Comparison of ENCODE assay signal across 8 cellular contexts in the genomic region with DNA sequence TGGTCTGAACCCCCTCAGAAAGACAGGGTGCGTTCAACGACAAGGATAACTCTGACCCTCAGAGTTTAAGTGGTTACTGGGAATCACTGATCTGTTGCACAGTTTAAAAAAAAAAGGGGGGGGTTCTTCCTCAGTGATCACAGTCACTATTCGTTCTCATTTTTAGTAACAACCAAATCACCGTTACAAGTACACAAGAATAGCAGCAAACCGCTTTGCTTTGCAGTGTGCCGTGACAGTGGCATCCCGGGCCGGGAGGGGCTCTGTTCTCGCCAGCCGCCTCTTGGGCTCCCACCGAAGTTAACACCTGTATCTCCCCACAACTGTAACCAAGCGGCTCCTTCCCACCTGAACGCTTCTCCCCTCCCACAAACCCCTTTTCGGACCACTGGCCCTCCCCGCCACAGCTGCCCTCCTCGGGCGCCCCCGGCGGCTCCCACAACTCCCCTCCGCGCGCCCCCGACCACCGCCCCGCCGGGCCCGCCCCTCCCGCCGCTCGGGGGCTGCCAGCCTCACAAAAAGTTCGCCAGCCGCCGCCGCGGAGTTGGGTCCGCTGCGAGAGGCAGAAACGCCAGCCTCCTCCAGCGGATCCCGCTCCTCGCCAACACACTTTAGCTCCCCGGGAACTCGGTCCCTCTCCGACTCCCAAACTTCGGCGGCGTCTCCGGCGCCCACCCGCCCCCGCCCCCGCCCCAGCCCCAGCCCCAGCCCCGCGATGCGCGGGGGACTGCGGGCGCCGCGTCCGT. TPM values are rescaled to one million over a fixed set of nuclear protein-coding genes. Genes with fewer than 3 reads are reported as not detected.
A peak's percentile ranks its signal among the peaks of the same experiment; 100 is the strongest.
DNase-seq lines count a peak whose midpoint lies in the region; ATAC-seq and TF ChIP-seq lines count a peak whose summit lies in the region.

No MANE protein-coding gene starts in this region.

- H3K9me3 Mint-ChIP-seq in memory B cell, result no peaks in the 10 kb centered on the region

- peak overlapping the region; percentile 94 for H3K4me3 Mint-ChIP-seq in memory B cell

- H3K36me3 Mint-ChIP-seq in memory B cell, result no peaks in the 10 kb centered on the region

- H4K20me1 ChIP-seq in DND-41 (ENCODE audit: insufficient read depth, low read length), result peaks cover 33% of the 10 kb centered on the region; the same call in 1 of the 2 replicates

- TF ChIP-seq CTCF in DND-41 (IDR thresholded peaks at IDR 0.05; ENCODE audit: borderline replicate concordance, extremely low read depth, low read length, poor library complexity, severe bottlenecking) (no peak), colonic mucosa (IDR thresholded peaks at IDR 0.05) (no peak)

- H3K9ac ChIP-seq in DND-41 (ENCODE audit: low read depth, low read length), result peak overlapping the region; percentile 74
- peak overlapping the region; percentile 37 to 38 for H3K9ac ChIP-seq in colonic mucosa (ENCODE audit: low read depth in 2 of 2, low read length in 2 of 2)

- H3K9me3 ChIP-seq in DND-41 (ENCODE audit: insufficient read depth, low read length, severe bottlenecking) (no peaks in the 10 kb centered on the region), colonic mucosa (no peaks in the 10 kb centered on the region)

- H3K36me3 ChIP-seq in DND-41 (ENCODE audit: insufficient read depth, low read length) (peaks cover 7% of the 10 kb centered on the region; the same call in 1 of the 2 replicates), colonic mucosa (no peaks in the 10 kb centered on the region)

- H3K27me3 ChIP-seq in DND-41 (ENCODE audit: insufficient read depth, low read length, poor library complexity), result no peaks in the 10 kb centered on the region
- no peaks in the 10 kb centered on the region for H3K27me3 ChIP-seq in colonic mucosa

- H3K4me1 Mint-ChIP-seq in memory B cell, result peaks cover 16% of the 10 kb centered on the region

- peaks cover 62% of the 10 kb centered on the region for H3K79me2 ChIP-seq in DND-41 (ENCODE audit: insufficient read depth, low read length)

- H2AFZ ChIP-seq in DND-41 (ENCODE audit: low read depth, low read length), result no peak overlapping the region

- ATAC-seq in DND-41 (ENCODE audit: insufficient read depth, low read depth) (peak; percentile 48), GM19467 (IDR thresholded peaks at IDR 0.05; ENCODE audit: unreplicated experiment) (peak; percentile 38), HG03575 (IDR thresholded peaks at IDR 0.05; ENCODE audit: extremely low read depth, insufficient number of reproducible peaks, low FRiP score, unreplicated experiment) (peak; percentile 36), memory B cell (ENCODE audit: low read depth) (peak; percentile 40)

- peak overlapping the region; percentile 69 to 76 for H3K4me3 ChIP-seq in DND-41 (ENCODE audit: low read depth in 1 of 2, low read length in 2 of 2)
- H3K4me3 ChIP-seq in colonic mucosa, result peak overlapping the region; percentile 64

- intact Hi-C loops in colonic mucosa (cut with DNase I), result loop anchor here (2.0 to 10.0 kb wide), 3 partner anchors 37 to 415 kb away; no protein-coding TSS in a partner anchor

- H3K27ac Mint-ChIP-seq in memory B cell, result peak overlapping the region; percentile 90

- H3K4me2 ChIP-seq in DND-41 (ENCODE audit: insufficient read depth, low read length), result peak overlapping the region; percentile 75

- peak overlapping the region; percentile 82 for H3K27ac ChIP-seq in DND-41 (ENCODE audit: low read length)
- H3K27ac ChIP-seq in colonic mucosa, result peak overlapping the region; percentile 45

- no peaks in the 10 kb centered on the region for H3K27me3 Mint-ChIP-seq in memory B cell

- H3K4me1 ChIP-seq in DND-41 (ENCODE audit: insufficient read depth, low read length), result peaks cover 55% of the 10 kb centered on the region
- H3K4me1 ChIP-seq in colonic mucosa, result no peaks in the 10 kb centered on the region

- DNase-seq in DND-41, result peak; percentile 80
- DNase-seq in activated CD4-positive, alpha-beta T cell treated with anti-CD3 and anti-CD28 coated beads for 1 hour, result peak; percentile 37
- peak; percentile 38 for DNase-seq in colonic mucosa
- DNase-seq in memory B cell (ENCODE audit: low spot score in 2 of 2), result peak; percentile 61 to 62
- peak; percentile 20 for DNase-seq in stimulated activated CD8-positive, alpha-beta memory T cell treated with anti-CD3 and anti-CD28 coated beads, Interleukin-4, amount 100 ng/mL, for 24 hours (ENCODE audit: low read depth)
- no peak for DNase-seq in DMS153 (lab: John Stamatoyannopoulos, UW)

RNA-seq across cellular contexts. Expression of a gene that starts 1.2 kb away (rescaled TPM):
- total RNA-seq in colonic mucosa, result 10 to 100 TPM; 11.1 to 28.0 TPM
